8 cellular contexts compared by ENCODE assay signal in genomic region chr6:144104898-144105487, GRCh38. TPM values are rescaled to one million over a fixed set of nuclear protein-coding genes. Genes with fewer than 3 reads are reported as not detected.
DNase-seq lines count a peak whose midpoint lies in the region; ATAC-seq and TF ChIP-seq lines count a peak whose summit lies in the region.

No MANE protein-coding gene starts in this region.

- no peaks in the 10 kb centered on the region for H3K27me3 ChIP-seq in cardiac muscle cell

- no peak overlapping the region for H3K27ac Mint-ChIP-seq in activated T-helper 1 cell treated with anti-CD3 and anti-CD28 coated beads, Interleukin-12 subunit alpha, Interleukin-12 subunit beta, Interleukin-2, Interleukin-4 antibody, amounts not matched to agents 30 ng/mL and 10 ng/mL and 1 ng/mL, durations not matched to agents 14 hours and 24 hours and 36 hours

- peaks cover 13% of the 10 kb centered on the region for H3K4me1 Mint-ChIP-seq in activated T-helper 1 cell treated with anti-CD3 and anti-CD28 coated beads, Interleukin-12 subunit alpha, Interleukin-12 subunit beta, Interleukin-2, Interleukin-4 antibody, amounts not matched to agents 30 ng/mL and 10 ng/mL and 1 ng/mL, durations not matched to agents 14 hours and 24 hours and 36 hours (ENCODE audit: low read depth)

- no peaks in the 10 kb centered on the region for H3K9me3 ChIP-seq in cardiac muscle cell (ENCODE audit: low read depth)

- ATAC-seq in GM18520 (IDR thresholded peaks at IDR 0.05; ENCODE audit: unreplicated experiment), result peak; percentile 79
- peak; percentile 77 for ATAC-seq in HG03108 (IDR thresholded peaks at IDR 0.05; ENCODE audit: unreplicated experiment)

- DNase-seq in D341Med (ENCODE audit: low spot score) (peak; percentile 45), NCI-H226 (peak; percentile 45), cardiac muscle cell (ENCODE audit: low read depth in 1 of 2, low spot score in 1 of 2) (peak; percentile 84 to 86), renal cortical epithelial cell (ENCODE audit: low read depth) (peak; percentile 78), ureter (ENCODE audit: low spot score) (no peak)
- peak; percentile 25 for DNase-seq in activated T-helper 1 cell treated with anti-CD3 and anti-CD28 coated beads, Interleukin-12 subunit alpha, Interleukin-12 subunit beta, Interleukin-2, Interleukin-4 antibody, amounts not matched to agents 30 ng/mL and 10 ng/mL and 1 ng/mL, durations not matched to agents 14 hours and 24 hours and 36 hours (ENCODE audit: low spot score)

- no peak overlapping the region for H3K4me3 ChIP-seq in cardiac muscle cell

- H3K36me3 Mint-ChIP-seq in activated T-helper 1 cell treated with anti-CD3 and anti-CD28 coated beads, Interleukin-12 subunit alpha, Interleukin-12 subunit beta, Interleukin-2, Interleukin-4 antibody, amounts not matched to agents 30 ng/mL and 10 ng/mL and 1 ng/mL, durations not matched to agents 14 hours and 24 hours and 36 hours (ENCODE audit: low read depth), result no peaks in the 10 kb centered on the region

- peak; percentile 55 for TF ChIP-seq CTCF in cardiac muscle cell (IDR thresholded peaks at IDR 0.05; ENCODE audit: low read depth, low read length)

- no peak overlapping the region for H3K27ac ChIP-seq in cardiac muscle cell

- no peak overlapping the region for H3K4me3 Mint-ChIP-seq in activated T-helper 1 cell treated with anti-CD3 and anti-CD28 coated beads, Interleukin-12 subunit alpha, Interleukin-12 subunit beta, Interleukin-2, Interleukin-4 antibody, amounts not matched to agents 30 ng/mL and 10 ng/mL and 1 ng/mL, durations not matched to agents 14 hours and 24 hours and 36 hours

- peaks cover 7% of the 10 kb centered on the region for H3K27me3 Mint-ChIP-seq in activated T-helper 1 cell treated with anti-CD3 and anti-CD28 coated beads, Interleukin-12 subunit alpha, Interleukin-12 subunit beta, Interleukin-2, Interleukin-4 antibody, amounts not matched to agents 30 ng/mL and 10 ng/mL and 1 ng/mL, durations not matched to agents 14 hours and 24 hours and 36 hours (ENCODE audit: insufficient read depth)

- H3K4me1 ChIP-seq in cardiac muscle cell (ENCODE audit: low read depth), result peaks cover 4% of the 10 kb centered on the region

- no peaks in the 10 kb centered on the region for H3K36me3 ChIP-seq in cardiac muscle cell

- no peaks in the 10 kb centered on the region for H3K9me3 Mint-ChIP-seq in activated T-helper 1 cell treated with anti-CD3 and anti-CD28 coated beads, Interleukin-12 subunit alpha, Interleukin-12 subunit beta, Interleukin-2, Interleukin-4 antibody, amounts not matched to agents 30 ng/mL and 10 ng/mL and 1 ng/mL, durations not matched to agents 14 hours and 24 hours and 36 hours

- intact Hi-C loops in activated T-helper 1 cell treated with anti-CD3 and anti-CD28 coated beads, Interleukin-12 subunit alpha, Interleukin-12 subunit beta, Interleukin-2, Interleukin-4 antibody, amounts not matched to agents 30 ng/mL and 10 ng/mL and 1 ng/mL, durations not matched to agents 14 hours and 24 hours and 36 hours (cut with micrococcal nuclease), result loop anchor here (1.0 to 10.0 kb wide), 5 partner anchors 45 to 1110 kb away; partner anchors contain the start of genes STX11 and UTRN

RNA-seq across cellular contexts. Expression of gene SF3B5, which starts 9.6 kb away (rescaled TPM):
- total RNA-seq in activated T-helper 1 cell treated with anti-CD3 and anti-CD28 coated beads, Interleukin-12 subunit alpha, Interleukin-12 subunit beta, Interleukin-2, Interleukin-4 antibody, amounts not matched to agents 30 ng/mL and 10 ng/mL and 1 ng/mL, durations not matched to agents 14 hours and 24 hours and 36 hours, result 204 and 232 TPM in 2 replicates
- total RNA-seq in cardiac muscle cell (139 and 183 TPM in 2 replicates), renal cortical epithelial cell (49.0 and 127 TPM in 2 replicates), ureter (110 TPM)
- 223 and 252 TPM in 2 replicates for polyA plus RNA-seq in cardiac muscle cell

RNA-seq across cellular contexts. Expression of gene STX11, which starts 45.3 kb away (rescaled TPM):
- total RNA-seq in activated T-helper 1 cell treated with anti-CD3 and anti-CD28 coated beads, Interleukin-12 subunit alpha, Interleukin-12 subunit beta, Interleukin-2, Interleukin-4 antibody, amounts not matched to agents 30 ng/mL and 10 ng/mL and 1 ng/mL, durations not matched to agents 14 hours and 24 hours and 36 hours, result 24.2 and 24.7 TPM in 2 replicates
- total RNA-seq in cardiac muscle cell (0.98 and 2.1 TPM in 2 replicates), renal cortical epithelial cell (0.75 and 2.4 TPM in 2 replicates), ureter (5.8 TPM)
- 0.20 and 1.6 TPM in 2 replicates for polyA plus RNA-seq in cardiac muscle cell
